Comparison of ENCODE assay signal across 1 cellular context in the genomic region with DNA sequence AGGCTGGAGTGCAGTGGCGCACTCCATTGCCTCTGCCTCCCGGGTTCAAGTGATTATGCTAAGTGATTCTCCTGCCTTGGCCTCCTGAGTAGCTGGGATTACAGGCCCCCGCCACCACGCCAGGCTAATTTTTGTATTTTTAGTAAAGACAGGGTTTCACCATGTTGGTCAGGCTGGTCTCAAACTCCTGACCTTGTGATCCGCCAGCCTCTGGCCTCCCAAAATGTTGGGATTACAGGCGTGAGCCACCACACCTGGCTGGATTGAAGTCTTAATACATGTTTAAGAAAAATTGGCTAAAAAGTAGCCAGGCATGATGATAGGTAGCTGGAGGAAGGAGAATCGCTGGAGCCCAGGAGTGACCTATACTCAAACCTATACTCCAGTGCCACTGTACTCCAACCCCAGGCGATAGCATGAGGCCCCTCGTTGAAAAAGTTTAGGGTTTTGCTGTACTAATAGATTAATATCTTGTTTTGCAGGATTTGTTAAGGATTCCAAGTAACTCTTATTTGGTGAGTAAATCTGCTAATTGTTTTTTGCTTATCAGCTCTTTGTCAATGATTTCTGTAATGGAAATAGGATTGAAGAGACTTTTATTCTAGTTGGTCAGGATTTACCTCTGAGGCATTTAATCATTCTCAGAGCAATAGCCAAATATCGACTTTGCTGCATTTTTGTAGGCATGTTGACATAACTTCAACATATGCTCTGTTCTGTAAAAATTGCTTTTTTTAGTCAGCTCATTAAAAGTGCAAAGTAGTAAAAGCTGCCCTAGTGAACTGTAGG.
TF ChIP-seq lines count a peak whose summit lies in the region.

No MANE protein-coding gene starts in this region.

TF ChIP-seq in HepG2, 621 proteins besides CTCF, POLR2A, EP300 and RAD21 (continued from another document and continues in another):
- TF ChIP-seq, protein P1, sequence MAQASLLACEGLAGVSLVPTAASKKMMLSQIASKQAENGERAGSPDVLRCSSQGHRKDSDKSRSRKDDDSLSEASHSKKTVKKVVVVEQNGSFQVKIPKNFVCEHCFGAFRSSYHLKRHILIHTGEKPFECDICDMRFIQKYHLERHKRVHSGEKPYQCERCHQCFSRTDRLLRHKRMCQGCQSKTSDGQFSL (CRISPR knock-in tag; IDR thresholded peaks at IDR 0.05): no peak
- TF ChIP-seq, protein P2, sequence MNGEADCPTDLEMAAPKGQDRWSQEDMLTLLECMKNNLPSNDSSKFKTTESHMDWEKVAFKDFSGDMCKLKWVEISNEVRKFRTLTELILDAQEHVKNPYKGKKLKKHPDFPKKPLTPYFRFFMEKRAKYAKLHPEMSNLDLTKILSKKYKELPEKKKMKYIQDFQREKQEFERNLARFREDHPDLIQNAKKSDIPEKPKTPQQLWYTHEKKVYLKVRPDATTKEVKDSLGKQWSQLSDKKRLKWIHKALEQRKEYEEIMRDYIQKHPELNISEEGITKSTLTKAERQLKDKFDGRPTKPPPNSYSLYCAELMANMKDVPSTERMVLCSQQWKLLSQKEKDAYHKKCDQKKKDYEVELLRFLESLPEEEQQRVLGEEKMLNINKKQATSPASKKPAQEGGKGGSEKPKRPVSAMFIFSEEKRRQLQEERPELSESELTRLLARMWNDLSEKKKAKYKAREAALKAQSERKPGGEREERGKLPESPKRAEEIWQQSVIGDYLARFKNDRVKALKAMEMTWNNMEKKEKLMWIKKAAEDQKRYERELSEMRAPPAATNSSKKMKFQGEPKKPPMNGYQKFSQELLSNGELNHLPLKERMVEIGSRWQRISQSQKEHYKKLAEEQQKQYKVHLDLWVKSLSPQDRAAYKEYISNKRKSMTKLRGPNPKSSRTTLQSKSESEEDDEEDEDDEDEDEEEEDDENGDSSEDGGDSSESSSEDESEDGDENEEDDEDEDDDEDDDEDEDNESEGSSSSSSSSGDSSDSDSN (CRISPR knock-in tag; IDR thresholded peaks at IDR 0.05): peak; percentile 48
- no peak for TF ChIP-seq ZBTB33 (CRISPR knock-in tag; IDR thresholded peaks at IDR 0.05)
- TF ChIP-seq ZNF468 (CRISPR knock-in tag; IDR thresholded peaks at IDR 0.05): no peak
- no peak for TF ChIP-seq ZNF296 (CRISPR knock-in tag; conservative IDR thresholded peaks at IDR 0.05)
- TF ChIP-seq PHF20 (CRISPR knock-in tag; IDR thresholded peaks at IDR 0.05): no peak
- no peak for TF ChIP-seq ZNF792 (CRISPR knock-in tag; IDR thresholded peaks at IDR 0.05)
- no peak; the same call in 1 of the 2 replicates for TF ChIP-seq ZNF205 (CRISPR knock-in tag; IDR thresholded peaks at IDR 0.05)
- TF ChIP-seq ZNF644 (CRISPR knock-in tag; IDR thresholded peaks at IDR 0.05; ENCODE audit: low read depth): no peak
- no peak for TF ChIP-seq HDAC1 (CRISPR knock-in tag; IDR thresholded peaks at IDR 0.05)
- no peak for TF ChIP-seq JUNB (CRISPR knock-in tag; IDR thresholded peaks at IDR 0.05; ENCODE audit: borderline replicate concordance)
- no peak for TF ChIP-seq ZNF276 (CRISPR knock-in tag; IDR thresholded peaks at IDR 0.05; ENCODE audit: low read depth)
- TF ChIP-seq ZNF558 (CRISPR knock-in tag; IDR thresholded peaks at IDR 0.05; ENCODE audit: borderline replicate concordance): no peak
- peak; percentile 4; the same call in 1 of the 2 replicates for TF ChIP-seq POLR2G (IDR thresholded peaks at IDR 0.05; ENCODE audit: low read depth, low read length)
- TF ChIP-seq ZFP36 (IDR thresholded peaks at IDR 0.05; ENCODE audit: borderline replicate concordance, low read depth, low read length, partially characterized antibody): no peak
- no peak for TF ChIP-seq AHR (CRISPR knock-in tag; IDR thresholded peaks at IDR 0.05)
- TF ChIP-seq HCFC1 (IDR thresholded peaks at IDR 0.05; ENCODE audit: low read depth, low read length): no peak
- TF ChIP-seq ZNF335 (CRISPR knock-in tag; IDR thresholded peaks at IDR 0.05): no peak
- TF ChIP-seq, protein P3, sequence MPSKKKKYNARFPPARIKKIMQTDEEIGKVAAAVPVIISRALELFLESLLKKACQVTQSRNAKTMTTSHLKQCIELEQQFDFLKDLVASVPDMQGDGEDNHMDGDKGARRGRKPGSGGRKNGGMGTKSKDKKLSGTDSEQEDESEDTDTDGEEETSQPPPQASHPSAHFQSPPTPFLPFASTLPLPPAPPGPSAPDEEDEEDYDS (CRISPR knock-in tag; IDR thresholded peaks at IDR 0.05): no peak
- no peak for TF ChIP-seq DR1 (CRISPR knock-in tag; IDR thresholded peaks at IDR 0.05)
- TF ChIP-seq, protein P4, sequence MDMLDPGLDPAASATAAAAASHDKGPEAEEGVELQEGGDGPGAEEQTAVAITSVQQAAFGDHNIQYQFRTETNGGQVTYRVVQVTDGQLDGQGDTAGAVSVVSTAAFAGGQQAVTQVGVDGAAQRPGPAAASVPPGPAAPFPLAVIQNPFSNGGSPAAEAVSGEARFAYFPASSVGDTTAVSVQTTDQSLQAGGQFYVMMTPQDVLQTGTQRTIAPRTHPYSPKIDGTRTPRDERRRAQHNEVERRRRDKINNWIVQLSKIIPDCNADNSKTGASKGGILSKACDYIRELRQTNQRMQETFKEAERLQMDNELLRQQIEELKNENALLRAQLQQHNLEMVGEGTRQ (IDR thresholded peaks at IDR 0.05; ENCODE audit: low read depth, low read length): no peak
- TF ChIP-seq, protein P4 (CRISPR knock-in tag; IDR thresholded peaks at IDR 0.05; ENCODE audit: borderline replicate concordance): no peak
- TF ChIP-seq, protein P5, sequence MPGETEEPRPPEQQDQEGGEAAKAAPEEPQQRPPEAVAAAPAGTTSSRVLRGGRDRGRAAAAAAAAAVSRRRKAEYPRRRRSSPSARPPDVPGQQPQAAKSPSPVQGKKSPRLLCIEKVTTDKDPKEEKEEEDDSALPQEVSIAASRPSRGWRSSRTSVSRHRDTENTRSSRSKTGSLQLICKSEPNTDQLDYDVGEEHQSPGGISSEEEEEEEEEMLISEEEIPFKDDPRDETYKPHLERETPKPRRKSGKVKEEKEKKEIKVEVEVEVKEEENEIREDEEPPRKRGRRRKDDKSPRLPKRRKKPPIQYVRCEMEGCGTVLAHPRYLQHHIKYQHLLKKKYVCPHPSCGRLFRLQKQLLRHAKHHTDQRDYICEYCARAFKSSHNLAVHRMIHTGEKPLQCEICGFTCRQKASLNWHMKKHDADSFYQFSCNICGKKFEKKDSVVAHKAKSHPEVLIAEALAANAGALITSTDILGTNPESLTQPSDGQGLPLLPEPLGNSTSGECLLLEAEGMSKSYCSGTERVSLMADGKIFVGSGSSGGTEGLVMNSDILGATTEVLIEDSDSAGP (CRISPR knock-in tag; IDR thresholded peaks at IDR 0.05; ENCODE audit: borderline replicate concordance): 0 out of 2 replicates have a peak, but pooled peaks have one; percentile 9
- TF ChIP-seq, protein P6, sequence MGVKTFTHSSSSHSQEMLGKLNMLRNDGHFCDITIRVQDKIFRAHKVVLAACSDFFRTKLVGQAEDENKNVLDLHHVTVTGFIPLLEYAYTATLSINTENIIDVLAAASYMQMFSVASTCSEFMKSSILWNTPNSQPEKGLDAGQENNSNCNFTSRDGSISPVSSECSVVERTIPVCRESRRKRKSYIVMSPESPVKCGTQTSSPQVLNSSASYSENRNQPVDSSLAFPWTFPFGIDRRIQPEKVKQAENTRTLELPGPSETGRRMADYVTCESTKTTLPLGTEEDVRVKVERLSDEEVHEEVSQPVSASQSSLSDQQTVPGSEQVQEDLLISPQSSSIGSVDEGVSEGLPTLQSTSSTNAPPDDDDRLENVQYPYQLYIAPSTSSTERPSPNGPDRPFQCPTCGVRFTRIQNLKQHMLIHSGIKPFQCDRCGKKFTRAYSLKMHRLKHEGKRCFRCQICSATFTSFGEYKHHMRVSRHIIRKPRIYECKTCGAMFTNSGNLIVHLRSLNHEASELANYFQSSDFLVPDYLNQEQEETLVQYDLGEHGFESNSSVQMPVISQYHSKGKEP (CRISPR knock-in tag; IDR thresholded peaks at IDR 0.05): no peak
- TF ChIP-seq ZNF501 (CRISPR knock-in tag; IDR thresholded peaks at IDR 0.05): no peak
- no peak for TF ChIP-seq ZNF230 (CRISPR knock-in tag; IDR thresholded peaks at IDR 0.05)
- TF ChIP-seq ZHX2 (IDR thresholded peaks at IDR 0.05; ENCODE audit: low read depth): no peak
- TF ChIP-seq ZHX2 (CRISPR knock-in tag; IDR thresholded peaks at IDR 0.05; ENCODE audit: borderline replicate concordance): no peak
- TF ChIP-seq DNMT3B (CRISPR knock-in tag; conservative IDR thresholded peaks at IDR 0.05): no peak
- TF ChIP-seq, protein P7, sequence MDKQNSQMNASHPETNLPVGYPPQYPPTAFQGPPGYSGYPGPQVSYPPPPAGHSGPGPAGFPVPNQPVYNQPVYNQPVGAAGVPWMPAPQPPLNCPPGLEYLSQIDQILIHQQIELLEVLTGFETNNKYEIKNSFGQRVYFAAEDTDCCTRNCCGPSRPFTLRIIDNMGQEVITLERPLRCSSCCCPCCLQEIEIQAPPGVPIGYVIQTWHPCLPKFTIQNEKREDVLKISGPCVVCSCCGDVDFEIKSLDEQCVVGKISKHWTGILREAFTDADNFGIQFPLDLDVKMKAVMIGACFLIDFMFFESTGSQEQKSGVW (CRISPR knock-in tag; IDR thresholded peaks at IDR 0.05; ENCODE audit: borderline replicate concordance): no peak
